Comparison of ENCODE assay signal across 1 cellular context in the genomic region with DNA sequence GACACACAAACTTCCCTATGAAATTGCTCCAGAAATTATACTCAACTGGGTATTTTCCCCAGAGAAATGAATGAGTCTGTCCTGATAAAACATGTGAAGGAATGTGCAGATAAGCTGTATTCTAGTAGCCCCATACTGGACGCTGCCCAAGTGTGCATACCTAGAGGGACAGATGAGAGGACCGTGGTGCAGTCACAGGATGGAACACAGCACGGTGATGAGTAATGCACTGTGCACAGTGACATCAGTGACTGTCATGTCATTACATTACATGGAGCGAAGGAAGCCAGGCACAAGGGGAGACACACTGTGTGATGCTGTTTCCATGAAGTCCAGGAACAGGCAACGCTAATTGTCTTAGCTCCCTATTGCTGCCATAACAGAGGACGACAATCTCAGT.
TF ChIP-seq lines count a peak whose summit lies in the region.

No MANE protein-coding gene starts in this region.

TF ChIP-seq in IMR-90, 13 proteins besides CTCF, POLR2A, EP300 and RAD21 (continued from another document):
- TF ChIP-seq, protein P1, sequence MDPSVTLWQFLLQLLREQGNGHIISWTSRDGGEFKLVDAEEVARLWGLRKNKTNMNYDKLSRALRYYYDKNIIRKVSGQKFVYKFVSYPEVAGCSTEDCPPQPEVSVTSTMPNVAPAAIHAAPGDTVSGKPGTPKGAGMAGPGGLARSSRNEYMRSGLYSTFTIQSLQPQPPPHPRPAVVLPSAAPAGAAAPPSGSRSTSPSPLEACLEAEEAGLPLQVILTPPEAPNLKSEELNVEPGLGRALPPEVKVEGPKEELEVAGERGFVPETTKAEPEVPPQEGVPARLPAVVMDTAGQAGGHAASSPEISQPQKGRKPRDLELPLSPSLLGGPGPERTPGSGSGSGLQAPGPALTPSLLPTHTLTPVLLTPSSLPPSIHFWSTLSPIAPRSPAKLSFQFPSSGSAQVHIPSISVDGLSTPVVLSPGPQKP (IDR thresholded peaks at IDR 0.05; ENCODE audit: borderline replicate concordance, low read depth, low read length), result no peak
- TF ChIP-seq FOS (IDR thresholded peaks at IDR 0.05; ENCODE audit: low read depth, low read length), result no peak
- no peak for TF ChIP-seq RCOR1 (IDR thresholded peaks at IDR 0.05; ENCODE audit: insufficient replicate concordance, low read length)
- no peak for TF ChIP-seq CEBPB (IDR thresholded peaks at IDR 0.05; ENCODE audit: low read depth, low read length)
- TF ChIP-seq MXI1 (IDR thresholded peaks at IDR 0.05; ENCODE audit: borderline replicate concordance, low read depth, low read length), result no peak
- no peak for TF ChIP-seq NFE2L2 (IDR thresholded peaks at IDR 0.05; ENCODE audit: low read depth, low read length)
TF ChIP-seq in IMR-90: peak in this region for 0.
